Comparison of ENCODE assay signal across 17 cellular contexts in the genomic region with DNA sequence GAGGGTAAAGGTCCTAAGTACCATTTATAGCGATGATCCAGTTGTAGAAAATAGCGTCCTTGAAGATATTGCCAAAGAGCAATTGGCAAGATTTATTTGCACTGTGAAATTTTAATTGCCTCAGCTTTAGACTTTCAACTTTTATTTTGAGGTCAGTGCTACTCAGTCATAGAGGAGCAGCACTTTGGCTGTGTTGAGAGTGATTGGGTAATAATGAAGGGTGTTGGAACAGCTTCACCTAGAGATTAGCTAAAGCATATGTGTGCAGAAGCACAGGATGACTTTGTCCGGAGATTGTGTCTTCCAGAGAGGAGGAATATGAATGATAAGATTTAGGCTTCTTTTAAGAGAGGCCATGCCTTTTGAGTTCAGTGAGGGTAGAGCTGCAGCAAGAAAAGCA.
"Had no signal": no experiment of that assay in that cellular context is flagged by ENCODE, and none has a peak within 500 bp of the region (broad histone marks: within the 10 kb centered on the region; RNA-seq: fewer than 3 reads in every experiment).

No MANE protein-coding gene starts in this region.

- H3K4me3 ChIP-seq: ascending aorta, coronary artery, transverse colon, vagina had no signal

- DNase-seq: activated CD4-positive, alpha-beta T cell treated with anti-CD3 and anti-CD28 coated beads, Interleukin-2, amount 10 ng/mL, durations not matched to agents 7 days and 5 days; activated CD4-positive, CD25-positive, alpha-beta regulatory T cell; activated CD8-positive, alpha-beta memory T cell treated with anti-CD3 and anti-CD28 coated beads, Interleukin-2, amount 50 U/mL, for 4 hours; activated effector memory CD4-positive, alpha-beta T cell treated with Interleukin-2 at 50 U/mL for 16 hours; activated naive CD4-positive, alpha-beta T cell treated with anti-CD3 and anti-CD28 coated beads, Interleukin-2, amount 10 ng/mL, durations not matched to agents 7 days and 5 days; activated T-cell treated with anti-CD3 and anti-CD28 coated beads, Interleukin-2, amount 50 U/mL, for 48 hours; erythroblast; hippocampal formation; islet precursor cell; mesendoderm; natural killer cell; T1000; transverse colon had no signal

- H3K36me3 ChIP-seq: ascending aorta, neutrophil, transverse colon, vagina had no signal

- H3K27ac ChIP-seq: ascending aorta, coronary artery, neutrophil, transverse colon, vagina had no signal

- ATAC-seq: natural killer cell had no signal

- H3K9me3 ChIP-seq: ascending aorta, neutrophil, transverse colon, vagina had no signal

- H3K27me3 ChIP-seq: ascending aorta, neutrophil, transverse colon, vagina had no signal

- H3K4me1 ChIP-seq: ascending aorta, vagina had no signal
